Comparison of ENCODE assay signal across 22 cellular contexts in the genomic region with DNA sequence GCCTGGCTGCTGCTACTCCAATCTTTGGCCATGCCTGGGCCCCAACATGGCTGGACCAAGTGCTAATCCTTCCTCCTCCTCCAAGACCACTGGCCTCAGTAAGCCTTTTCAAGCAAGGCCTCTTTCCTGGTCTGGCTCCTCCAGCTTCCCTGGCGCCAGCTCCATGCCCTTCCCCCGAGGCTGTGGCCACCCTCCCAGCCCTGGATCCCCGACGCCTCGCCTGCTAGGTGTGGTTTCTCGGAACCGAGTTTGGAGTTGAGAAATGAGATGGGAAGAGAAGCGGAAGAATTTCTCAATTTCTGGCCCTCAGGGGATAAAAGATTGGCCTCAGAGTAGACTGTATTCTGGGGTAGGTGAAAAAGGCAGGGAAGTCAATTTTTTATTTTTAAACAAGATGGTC. TPM values are rescaled to one million over a fixed set of nuclear protein-coding genes. Genes with fewer than 3 reads are reported as not detected.
DNase-seq lines count a peak whose midpoint lies in the region; ATAC-seq and TF ChIP-seq lines count a peak whose summit lies in the region.
"Had no signal": no experiment of that assay in that cellular context is flagged by ENCODE, and none has a peak within 500 bp of the region (broad histone marks: within the 10 kb centered on the region; RNA-seq: fewer than 3 reads in every experiment).

No MANE protein-coding gene starts in this region.

- DNase-seq in breast epithelium (ENCODE audit: low spot score in 2 of 2) (peak in 1 of 2 donors; percentile 44), heart right ventricle (peak in 1 of 2 donors; percentile 49), omental fat pad (ENCODE audit: low spot score) (no peak), tibial nerve (ENCODE audit: low spot score in 2 of 2) (peak in 1 of 2 donors; percentile 69), C1 segment of cervical spinal cord (lab: John Stamatoyannopoulos, UW) (no peak)
- DNase-seq in activated T-cell treated with anti-CD3 and anti-CD28 coated beads, Interleukin-2, amount 50 U/mL, for 72 hours: no peak
- no peak for DNase-seq in activated T-cell treated with anti-CD3 and anti-CD28 coated beads, Interleukin-2, amount 50 U/mL, for 24 hours
- DNase-seq: activated CD8-positive, alpha-beta T cell treated with anti-CD3 and anti-CD28 coated beads, Interleukin-2, amount 10 ng/mL, durations not matched to agents 7 days and 5 days; activated naive CD4-positive, alpha-beta T cell treated with Interleukin-2 at 50 U/mL for 16 hours; activated T-cell treated with anti-CD3 and anti-CD28 coated beads, Interleukin-2, amount 50 U/mL, for 1 hour; CD4-positive, CD25-positive, alpha-beta regulatory T cell; effector memory CD4-positive, alpha-beta T cell; immature natural killer cell; naive B cell; NCI-H1417; NCI-H524 treated with DMSO at 0.1 percent for 48 hours; SK-N-SH; spleen; stimulated activated CD4-positive, alpha-beta T cell treated with anti-CD3 and anti-CD28 coated beads, Interleukin-4, amount 100 ng/mL, for 24 hours; T1000 had no signal

- H3K36me3 ChIP-seq in breast epithelium (no peaks in the 10 kb centered on the region), heart right ventricle (peaks cover 0 to 6% (median 0%) of the 10 kb centered on the region in 9 donors), tibial nerve (peaks cover 0 to 35% (median 2%) of the 10 kb centered on the region in 3 donors)

- no peak for TF ChIP-seq CTCF in breast epithelium (IDR thresholded peaks at IDR 0.05)
- TF ChIP-seq CTCF in heart right ventricle (IDR thresholded peaks at IDR 0.05): no peak
- TF ChIP-seq CTCF in omental fat pad (IDR thresholded peaks at IDR 0.05): no peak
- no peak for TF ChIP-seq CTCF in tibial nerve (IDR thresholded peaks at IDR 0.05)

- no peak overlapping the region for H3K4me3 Mint-ChIP-seq in activated T-cell treated with anti-CD3 and anti-CD28 coated beads, Interleukin-2, amount 50 U/mL, for 72 hours
- H3K4me3 Mint-ChIP-seq in activated T-cell treated with anti-CD3 and anti-CD28 coated beads, Interleukin-2, amount 50 U/mL, for 24 hours: no peak overlapping the region
- H3K4me3 Mint-ChIP-seq: activated CD8-positive, alpha-beta T cell treated with anti-CD3 and anti-CD28 coated beads, Interleukin-2, amount 10 ng/mL, durations not matched to agents 7 days and 5 days; CD4-positive, CD25-positive, alpha-beta regulatory T cell; immature natural killer cell; naive B cell had no signal

- peak in 5 of 8 donors; percentile 8 to 67 (median 34) for ATAC-seq in heart right ventricle
- ATAC-seq in omental fat pad (ENCODE audit: low FRiP score): peak; percentile 46
- no peak for ATAC-seq in activated T-cell treated with anti-CD3 and anti-CD28 coated beads, Interleukin-2, amount 50 U/mL, for 72 hours (replicated peaks in 1 of 2)
- ATAC-seq in HG02970 (IDR thresholded peaks at IDR 0.05; ENCODE audit: low FRiP score, unreplicated experiment): no peak
- ATAC-seq: activated CD8-positive, alpha-beta T cell treated with anti-CD3 and anti-CD28 coated beads, Interleukin-2, amount 10 ng/mL, durations not matched to agents 7 days and 5 days had no signal

- no peaks in the 10 kb centered on the region for H3K27me3 Mint-ChIP-seq in activated T-cell treated with anti-CD3 and anti-CD28 coated beads, Interleukin-2, amount 50 U/mL, for 72 hours (ENCODE audit: low read depth)
- no peaks in the 10 kb centered on the region for H3K27me3 Mint-ChIP-seq in activated T-cell treated with anti-CD3 and anti-CD28 coated beads, Interleukin-2, amount 50 U/mL, for 24 hours
- H3K27me3 Mint-ChIP-seq: CD4-positive, CD25-positive, alpha-beta regulatory T cell; naive B cell had no signal

- no peaks in the 10 kb centered on the region for H3K9me3 Mint-ChIP-seq in activated T-cell treated with anti-CD3 and anti-CD28 coated beads, Interleukin-2, amount 50 U/mL, for 72 hours
- no peaks in the 10 kb centered on the region for H3K9me3 Mint-ChIP-seq in activated T-cell treated with anti-CD3 and anti-CD28 coated beads, Interleukin-2, amount 50 U/mL, for 24 hours
- H3K9me3 Mint-ChIP-seq: CD4-positive, CD25-positive, alpha-beta regulatory T cell; immature natural killer cell; naive B cell had no signal

- H3K27ac Mint-ChIP-seq in activated T-cell treated with anti-CD3 and anti-CD28 coated beads, Interleukin-2, amount 50 U/mL, for 72 hours: no peak overlapping the region
- no peak overlapping the region for H3K27ac Mint-ChIP-seq in activated T-cell treated with anti-CD3 and anti-CD28 coated beads, Interleukin-2, amount 50 U/mL, for 24 hours
- H3K27ac Mint-ChIP-seq: activated CD8-positive, alpha-beta T cell treated with anti-CD3 and anti-CD28 coated beads, Interleukin-2, amount 10 ng/mL, durations not matched to agents 7 days and 5 days; CD4-positive, CD25-positive, alpha-beta regulatory T cell; immature natural killer cell had no signal

- H3K4me1 ChIP-seq in breast epithelium (no peaks in the 10 kb centered on the region), heart right ventricle (peaks cover 0 to 63% (median 17%) of the 10 kb centered on the region in 9 donors), tibial nerve (peaks cover 8 to 68% (median 36%) of the 10 kb centered on the region in 4 donors)

- intact Hi-C loops in breast epithelium (cut with DNase I; ENCODE audit: low total_unique reads) (no loop called here), heart right ventricle (cut with DNase I) (no loop called here)

- H3K9me3 ChIP-seq in breast epithelium: no peaks in the 10 kb centered on the region
- no peaks in the 10 kb centered on the region for H3K9me3 ChIP-seq in heart right ventricle
- H3K9me3 ChIP-seq in tibial nerve: no peaks in the 10 kb centered on the region
- H3K9me3 ChIP-seq: SK-N-SH, spleen had no signal

- H3K36me3 Mint-ChIP-seq in activated T-cell treated with anti-CD3 and anti-CD28 coated beads, Interleukin-2, amount 50 U/mL, for 72 hours (ENCODE audit: insufficient read depth in 2 of 2): peaks cover 2 to 8% of the 10 kb centered on the region in 2 donors
- peaks cover 38% of the 10 kb centered on the region for H3K36me3 Mint-ChIP-seq in activated T-cell treated with anti-CD3 and anti-CD28 coated beads, Interleukin-2, amount 50 U/mL, for 24 hours (ENCODE audit: low read depth)
- H3K36me3 Mint-ChIP-seq: immature natural killer cell had no signal

- H3K27me3 ChIP-seq in breast epithelium (no peaks in the 10 kb centered on the region), heart right ventricle (no peaks in the 10 kb centered on the region), tibial nerve (no peaks in the 10 kb centered on the region)
- H3K27me3 ChIP-seq: spleen had no signal

- H3K27ac ChIP-seq in breast epithelium: peak overlapping the region; percentile 67 to 94
- H3K27ac ChIP-seq in heart right ventricle: peak overlapping the region in 9 of 10 donors; percentile 15 to 82 (median 62)
- H3K27ac ChIP-seq in tibial nerve: peak overlapping the region; percentile 63 to 89 (median 80)
- H3K27ac ChIP-seq: HL-60 had no signal

- 79 to 80% methylated on average over 8 of the region's 8 CpGs for WGBS in heart right ventricle, 2 donors
- WGBS in tibial nerve, 2 donors: 65 to 78% methylated on average over 8 of the region's 8 CpGs

- TF ChIP-seq EP300 in tibial nerve (IDR thresholded peaks at IDR 0.05): peak; percentile 84 to 94

- H3K4me3 ChIP-seq in breast epithelium (no peak overlapping the region), heart right ventricle (no peak overlapping the region), tibial nerve (no peak overlapping the region)
- H3K4me3 ChIP-seq: spleen had no signal

- TF ChIP-seq POLR2A in breast epithelium (IDR thresholded peaks at IDR 0.05): no peak
- TF ChIP-seq POLR2A in tibial nerve (IDR thresholded peaks at IDR 0.05): no peak

- H3K4me1 Mint-ChIP-seq in activated T-cell treated with anti-CD3 and anti-CD28 coated beads, Interleukin-2, amount 50 U/mL, for 72 hours (ENCODE audit: low read depth): no peaks in the 10 kb centered on the region
- H3K4me1 Mint-ChIP-seq in activated T-cell treated with anti-CD3 and anti-CD28 coated beads, Interleukin-2, amount 50 U/mL, for 24 hours (ENCODE audit: low read depth): peaks cover 2% of the 10 kb centered on the region
- H3K4me1 Mint-ChIP-seq: immature natural killer cell had no signal

RNA-seq across cellular contexts. Expression of gene ADCY3, which starts 46.4 kb away (rescaled TPM):
- total RNA-seq in breast epithelium: 10 to 100 TPM; 29.3 to 89.1 (median 56.1) TPM
- 10 to 100 TPM in 5 of 10 donors, 1 to 10 TPM in 5; 5.3 to 50.8 (median 10.5) TPM for total RNA-seq in heart right ventricle
- 10 to 100 TPM; 16.4 to 19.5 TPM for polyA plus RNA-seq in heart right ventricle
- 100 to 1,000 TPM in 1 of 4 donors, 10 to 100 TPM in 3; 74.5 to 116 (median 95.1) TPM for total RNA-seq in omental fat pad
- 100 to 1,000 TPM; 145 to 393 (median 207) TPM for total RNA-seq in tibial nerve
- total RNA-seq in activated T-cell treated with anti-CD3 and anti-CD28 coated beads, Interleukin-2, amount 50 U/mL, for 72 hours: 10 to 100 TPM; 55.5 to 63.4 TPM

Comparison
In these comparisons a context has a peak if more than half of its experiments do, and no peak if none do; other contexts are left out.
1. ATAC-seq: peak in heart right ventricle (5 of 8) and omental fat pad (single experiment); none in activated T-cell treated with anti-CD3 and anti-CD28 coated beads, Interleukin-2, amount 50 U/mL, for 72 hours (0 of 2) and HG02970 (single experiment).
2. Peak in every context shown above with its lines, with median percentiles within 50 percentile points of each other: H3K27ac ChIP-seq.